ENCODE assay signal across 33 cellular contexts in genomic region chr4:23897564-23898109, GRCh38. TPM values are rescaled to one million over a fixed set of nuclear protein-coding genes. Genes with fewer than 3 reads are reported as not detected.
"Had no signal": no experiment of that assay in that cellular context is flagged by ENCODE, and none has a peak within 500 bp of the region (broad histone marks: within the 10 kb centered on the region; RNA-seq: fewer than 3 reads in every experiment).

No MANE protein-coding gene starts in this region.

- H2AFZ ChIP-seq: neural progenitor cell had no signal

- H3K4me2 ChIP-seq: neural progenitor cell had no signal

- H3K27ac ChIP-seq: left lung, lower lobe of right lung, neural progenitor cell, neutrophil, ovary, prostate gland, skin epidermis, stomach, testis, upper lobe of right lung had no signal

- H3K36me3 ChIP-seq: left lung, lower lobe of right lung, neural progenitor cell, neutrophil, ovary, prostate gland, stomach, thyroid gland, upper lobe of right lung had no signal

- H3K9ac ChIP-seq: neural progenitor cell had no signal

- H3K27me3 ChIP-seq: left lung, neural progenitor cell, ovary, stomach, testis, thyroid gland, upper lobe of right lung had no signal

- H3K4me1 ChIP-seq: left lung, lower lobe of right lung, neural progenitor cell, prostate gland, stomach, testis, upper lobe of right lung had no signal

- DNase-seq: hippocampal formation; kidney glomerular epithelial cell; left colon; left lung; lower lobe of right lung; mammary epithelial cell; mesenchymal stem cell; naive B cell; natural killer cell; nephron progenitor cell; occipital lobe; ovary; posterior cingulate gyrus; retina; right cardiac atrium; stimulated activated CD4-positive, alpha-beta T cell treated with anti-CD3 and anti-CD28 coated beads, Interleukin-12 subunit alpha, Interleukin-12 subunit beta, amount 100 ng/mL, for 4 hours; stimulated activated CD4-positive, alpha-beta T cell treated with anti-CD3 and anti-CD28 coated beads, Interleukin-15, amount 100 ng/mL, for 24 hours; stimulated activated CD4-positive, alpha-beta T cell treated with anti-CD3 and anti-CD28 coated beads, Interleukin-2, amount 100 ng/mL, for 24 hours; stimulated activated CD4-positive, alpha-beta T cell treated with anti-CD3 and anti-CD28 coated beads, Interleukin-4, amount 100 ng/mL, for 1 hour; stimulated activated naive B cell treated with anti-CD40 and anti-IgM and Interleukin-4, amounts not matched to agents 10 μg/mL and 1 μg/mL and 100 μg/mL, for 72 hours; stimulated activated naive CD8-positive, alpha-beta T cell treated with anti-CD3 and anti-CD28 coated beads, Interleukin-15, Interleukin-2, amounts not matched to agents 100 U/mL and 50 U/mL, for 24 hours; stomach; testis; thyroid gland; trophoblast cell; upper lobe of right lung had no signal

- ATAC-seq: left lung; lower lobe of right lung; natural killer cell; right cardiac atrium; sciatic nerve; stimulated activated naive B cell treated with anti-CD40 and anti-IgM and Interleukin-4, amounts not matched to agents 10 μg/mL and 1 μg/mL and 100 μg/mL, for 72 hours; stimulated activated naive CD8-positive, alpha-beta T cell treated with anti-CD3 and anti-CD28 coated beads, Interleukin-15, Interleukin-2, amounts not matched to agents 100 U/mL and 50 U/mL, for 24 hours; upper lobe of right lung had no signal

- FAIRE-seq: keratinocyte, urothelium cell line had no signal

- H3K9me3 ChIP-seq: left lung, lower lobe of right lung, neutrophil, ovary, prostate gland, stomach, testis, thyroid gland, upper lobe of right lung had no signal

- H3K4me3 ChIP-seq: left lung, lower lobe of right lung, neural progenitor cell, ovary, prostate gland, skin epidermis, stomach, testis, thyroid gland, upper lobe of right lung had no signal

RNA-seq across cellular contexts. Expression of gene PPARGC1A, which starts 7.8 kb away (rescaled TPM):
- total RNA-seq: natural killer cell had no signal
